Comparison of ENCODE assay signal across 8 cellular contexts in genomic region chr2:26772064-26773001, GRCh38. TPM values are rescaled to one million over a fixed set of nuclear protein-coding genes. Genes with fewer than 3 reads are reported as not detected.
A peak's percentile ranks its signal among the peaks of the same experiment; 100 is the strongest.
DNase-seq lines count a peak whose midpoint lies in the region; ATAC-seq and TF ChIP-seq lines count a peak whose summit lies in the region.
"Had no signal": no experiment of that assay in that cellular context is flagged by ENCODE, and none has a peak within 500 bp of the region (broad histone marks: within the 10 kb centered on the region; RNA-seq: fewer than 3 reads in every experiment).

No MANE protein-coding gene starts in this region.

- peaks cover 12% of the 10 kb centered on the region for H3K4me1 Mint-ChIP-seq in mesothelial cell of epicardium

- H3K27me3 ChIP-seq in Panc1 (ENCODE audit: control insufficient read depth, insufficient read depth, low read length): no peaks in the 10 kb centered on the region
- no peaks in the 10 kb centered on the region for H3K27me3 ChIP-seq in aorta (ENCODE audit: control insufficient read depth in 1 of 2, insufficient read depth in 2 of 2, low read length in 1 of 2)
- H3K27me3 ChIP-seq: SJSA1 had no signal

- no peak overlapping the region for H3K4me3 ChIP-seq in HEK293 (ENCODE audit: low read depth, low read length)
- H3K4me3 ChIP-seq in Panc1 (ENCODE audit: low read depth in 2 of 2, low read length in 2 of 2): no peak overlapping the region
- H3K4me3 ChIP-seq in aorta (ENCODE audit: low read length in 2 of 2): no peak overlapping the region
- H3K4me3 ChIP-seq: SJSA1 had no signal

- H3K4me1 ChIP-seq in HEK293 (ENCODE audit: control insufficient read depth, insufficient read depth, low read length): no peaks in the 10 kb centered on the region; the same call in 1 of the 2 replicates
- peaks cover 47% of the 10 kb centered on the region for H3K4me1 ChIP-seq in Panc1 (ENCODE audit: control insufficient read depth, insufficient read depth, low read length)
- no peaks in the 10 kb centered on the region for H3K4me1 ChIP-seq in aorta (ENCODE audit: control insufficient read depth in 1 of 2, insufficient read depth in 2 of 2, low read length in 2 of 2)

- no peaks in the 10 kb centered on the region for H3K9me3 ChIP-seq in HEK293 (ENCODE audit: control insufficient read depth, insufficient read depth, low read depth, low read length)
- H3K9me3 ChIP-seq in Panc1 (ENCODE audit: control insufficient read depth, insufficient read depth, low read depth, low read length): no peaks in the 10 kb centered on the region
- H3K9me3 ChIP-seq in aorta (ENCODE audit: control insufficient read depth, low read length): no peaks in the 10 kb centered on the region
- H3K9me3 ChIP-seq: SJSA1 had no signal

- H3K27ac ChIP-seq in HEK293 (ENCODE audit: extremely low read depth, low read depth, low read length) (no peak overlapping the region), Panc1 (ENCODE audit: low read length) (peak overlapping the region; percentile 86), aorta (ENCODE audit: low read depth in 1 of 2, low read length in 2 of 2) (peak overlapping the region in 1 of 2 donors; percentile 17)
- H3K27ac ChIP-seq: SJSA1 had no signal

- ATAC-seq in Panc1 (peak; percentile 40), aorta (ENCODE audit: low FRiP score) (peak; percentile 87), GM21367 (IDR thresholded peaks at IDR 0.05; ENCODE audit: unreplicated experiment) (no peak), HG03039 (IDR thresholded peaks at IDR 0.05; ENCODE audit: unreplicated experiment) (no peak)

- peak; percentile 96 for DNase-seq in Panc1 (ENCODE audit: low read depth, low spot score)
- DNase-seq in dermis microvascular lymphatic vessel endothelial cell (ENCODE audit: low read depth in 2 of 2): peak; percentile 64 to 75
- no peak for DNase-seq in mesothelial cell of epicardium (ENCODE audit: low spot score in 2 of 2, unreplicated experiment in 2 of 2)
- peak; percentile 92 to 94 for DNase-seq in aorta

- in situ Hi-C loops in Panc1 (cut with HindIII; ENCODE audit: low pct_unique_long_range_greater_than_20kb, low sequenced_read_pairs): no loop called here

- peak overlapping the region; percentile 23 for H3K27ac Mint-ChIP-seq in mesothelial cell of epicardium

- WGBS in aorta, 2 donors: 47 to 52% methylated on average over 13 of the region's 13 CpGs

- TF ChIP-seq CTCF in HEK293 (tag by site-specific recombination; IDR thresholded peaks at IDR 0.05) (no peak), Panc1 (IDR thresholded peaks at IDR 0.05) (no peak), mesothelial cell of epicardium (IDR thresholded peaks at IDR 0.05; ENCODE audit: unreplicated experiment) (no peak)

- no peaks in the 10 kb centered on the region for H3K9me3 Mint-ChIP-seq in mesothelial cell of epicardium

- intact Hi-C loops in Panc1 (cut with micrococcal nuclease; ENCODE audit: unreplicated experiment): no loop called here
- intact Hi-C loops in aorta (cut with DNase I): no loop called here

- no TSS peak for BruUV-seq in Panc1 (replicated peaks; lab: Mats Ljungman, UMichigan)

- CTCF ChIA-PET in HEK293 (lab: Yijun Ruan, JAX) (interaction anchor here (1.3 to 1.4 kb wide), 2 partner anchors 15 to 68 kb away, joined by 4 to 7 read pairs; no protein-coding TSS in a partner anchor), Panc1 (lab: Charles Lee) (no interaction called here)

- H3K36me3 ChIP-seq in HEK293 (ENCODE audit: control insufficient read depth in 2 of 2, insufficient read depth in 1 of 2, low read length in 2 of 2): peaks cover 4 to 38% of the 10 kb centered on the region in 2 experiments; a peak in 2 of 3 replicates
- H3K36me3 ChIP-seq in Panc1 (ENCODE audit: control insufficient read depth, insufficient read depth, low read length): no peaks in the 10 kb centered on the region; the same call in 1 of the 2 replicates
- H3K36me3 ChIP-seq in aorta (ENCODE audit: control insufficient read depth in 1 of 2, insufficient read depth in 2 of 2, low read length in 1 of 2): peaks cover 0 to 4% of the 10 kb centered on the region in 2 donors

- H3K4me3 Mint-ChIP-seq in mesothelial cell of epicardium: no peak overlapping the region

- POLR2A ChIA-PET in HEK293 (lab: Yijun Ruan, JAX) (no interaction called here), Panc1 (lab: Charles Lee) (no interaction called here)

- H3K27me3 Mint-ChIP-seq in mesothelial cell of epicardium (ENCODE audit: low read depth): no peaks in the 10 kb centered on the region

- H3K36me3 Mint-ChIP-seq in mesothelial cell of epicardium: peaks cover 6% of the 10 kb centered on the region

TF ChIP-seq in HEK293, 187 proteins besides CTCF, POLR2A, EP300 and RAD21 (continues in another document):
- no peak for TF ChIP-seq ZBTB8A (tag by site-specific recombination; IDR thresholded peaks at IDR 0.05)
- TF ChIP-seq PBX3 (CRISPR knock-in tag; IDR thresholded peaks at IDR 0.05): no peak
- no peak for TF ChIP-seq ZNF214 (tag by site-specific recombination; IDR thresholded peaks at IDR 0.05; ENCODE audit: borderline replicate concordance)
- no peak for TF ChIP-seq ZNF404 (tag by site-specific recombination; IDR thresholded peaks at IDR 0.05)
- peak; percentile 25; the same call in 1 of the 2 replicates for TF ChIP-seq ZNF600 (tag by site-specific recombination; IDR thresholded peaks at IDR 0.05)
- no peak for TF ChIP-seq ZNF704 (tag by site-specific recombination; IDR thresholded peaks at IDR 0.05)
- TF ChIP-seq PRDM6 (tag by site-specific recombination; IDR thresholded peaks at IDR 0.05): no peak
- no peak for TF ChIP-seq ZFP3 (tag by site-specific recombination; IDR thresholded peaks at IDR 0.05; ENCODE audit: low read depth)
- TF ChIP-seq SALL2 (tag by site-specific recombination; IDR thresholded peaks at IDR 0.05; ENCODE audit: borderline replicate concordance): no peak
- no peak for TF ChIP-seq ZNF624 (tag by site-specific recombination; IDR thresholded peaks at IDR 0.05)
- TF ChIP-seq ZNF596 (tag by site-specific recombination; IDR thresholded peaks at IDR 0.05): no peak
- no peak for TF ChIP-seq ZNF23 (tag by site-specific recombination; IDR thresholded peaks at IDR 0.05; ENCODE audit: borderline replicate concordance)
- no peak for TF ChIP-seq ZSCAN23 (tag by site-specific recombination; IDR thresholded peaks at IDR 0.05)
- TF ChIP-seq ZNF585B (tag by site-specific recombination; IDR thresholded peaks at IDR 0.05): no peak
- TF ChIP-seq ZBTB7A (tag by site-specific recombination; IDR thresholded peaks at IDR 0.05; ENCODE audit: low read depth): no peak
- peak; percentile 53; the same call in 1 of the 2 replicates for TF ChIP-seq ZBTB17 (tag by site-specific recombination; IDR thresholded peaks at IDR 0.05)
- TF ChIP-seq ZNF114 (tag by site-specific recombination; IDR thresholded peaks at IDR 0.05): no peak
- TF ChIP-seq ZNF707 (tag by site-specific recombination; IDR thresholded peaks at IDR 0.05): no peak
- TF ChIP-seq ZNF610 (tag by site-specific recombination; IDR thresholded peaks at IDR 0.05; ENCODE audit: borderline replicate concordance): no peak
- no peak for TF ChIP-seq KLF10 (tag by site-specific recombination; IDR thresholded peaks at IDR 0.05)
- TF ChIP-seq ZBTB21 (tag by site-specific recombination; IDR thresholded peaks at IDR 0.05): no peak
- TF ChIP-seq ZBTB48 (tag by site-specific recombination; IDR thresholded peaks at IDR 0.05): no peak
- TF ChIP-seq ZNF112 (tag by site-specific recombination; IDR thresholded peaks at IDR 0.05): no peak

RNA-seq across cellular contexts. Expression of gene SLC35F6, which starts 8.2 kb away (rescaled TPM):
- total RNA-seq in Panc1 (2021; ENCODE audit: unreplicated experiment): 67.3 TPM
- 49.4 TPM for polyA plus RNA-seq in Panc1 (2012; ENCODE audit: insufficient read length)
- 28.6 and 57.0 TPM in 2 replicates for total RNA-seq in dermis microvascular lymphatic vessel endothelial cell
- total RNA-seq in mesothelial cell of epicardium: 25.2 to 26.8 TPM (median 26.0 TPM) in 3 replicates
- total RNA-seq in aorta: 10 to 100 TPM; 33.2 to 34.6 TPM
- 1 to 10 TPM; 9.6 to 10.0 TPM for polyA plus RNA-seq in aorta

RNA-seq across cellular contexts. Expression of gene CENPA, which starts 13.5 kb away (rescaled TPM):
- 55.0 TPM for total RNA-seq in Panc1 (2021; ENCODE audit: unreplicated experiment)
- 14.4 TPM for polyA plus RNA-seq in Panc1 (2012; ENCODE audit: insufficient read length)
- total RNA-seq in dermis microvascular lymphatic vessel endothelial cell: 5.2 and 17.1 TPM in 2 replicates
- total RNA-seq in mesothelial cell of epicardium: 7.9 to 9.2 TPM (median 8.8 TPM) in 3 replicates
- total RNA-seq in aorta: 1 to 10 TPM in 1 of 2 donors, under 1 TPM in 1; 0.23 to 1.2 TPM
- polyA plus RNA-seq in aorta: not detected

Comparison
In these comparisons a context has a peak if more than half of its experiments do, and no peak if none do; other contexts are left out.
1. ATAC-seq: peak in Panc1 (single experiment) and aorta (single experiment); none in GM21367 (single experiment) and HG03039 (single experiment).
2. DNase-seq: peak in Panc1 (single experiment), dermis microvascular lymphatic vessel endothelial cell (2 of 2) and aorta (2 of 2); none in mesothelial cell of epicardium (0 of 2).